Comparison of ENCODE assay signal across 8 cellular contexts in the genomic region with DNA sequence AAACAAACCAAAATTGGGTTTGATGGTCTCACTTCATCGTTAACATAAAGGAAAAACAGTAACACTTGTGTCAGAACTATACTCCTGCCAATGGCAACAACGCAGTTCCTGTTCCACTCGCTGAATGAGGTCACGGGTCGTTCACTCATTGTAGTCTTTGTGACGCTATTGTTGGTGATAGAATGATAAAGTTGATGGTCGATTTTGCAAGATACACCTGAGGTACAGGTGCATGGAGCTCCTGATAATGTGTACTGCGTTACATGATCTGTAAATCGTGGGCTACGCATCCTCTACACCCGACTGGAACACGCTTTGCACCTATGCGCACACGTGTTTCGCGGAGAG. TPM values are rescaled to one million over a fixed set of nuclear protein-coding genes. Genes with fewer than 3 reads are reported as not detected.
A peak's percentile ranks its signal among the peaks of the same experiment; 100 is the strongest.
DNase-seq lines count a peak whose midpoint lies in the region; ATAC-seq and TF ChIP-seq lines count a peak whose summit lies in the region.

No MANE protein-coding gene starts in this region.

- H3K79me1 ChIP-seq in mesenchymal stem cell (replicated peaks; ENCODE audit: low read length, poor library complexity, severe bottlenecking) = peaks cover 23% of the 10 kb centered on the region

- no peak for TF ChIP-seq EP300 in SK-N-SH (IDR thresholded peaks at IDR 0.05; ENCODE audit: borderline replicate concordance in 1 of 2, low read depth in 1 of 2, low read length in 1 of 2)

- peaks cover 3 to 9% of the 10 kb centered on the region in 2 experiments; a peak in 1 of 4 replicates for H3K4me1 ChIP-seq in SK-N-SH (ENCODE audit: control insufficient read depth in 1 of 2, insufficient read depth in 2 of 2, low read depth in 1 of 2, low read length in 1 of 2)
- peaks cover 3% of the 10 kb centered on the region; the same call in 1 of the 2 replicates for H3K4me1 ChIP-seq in HUES64 (ENCODE audit: insufficient read depth, low read length)
- H3K4me1 ChIP-seq in mesenchymal stem cell (ENCODE audit: control insufficient read depth, insufficient read depth, low read depth, low read length) = peaks cover 14% of the 10 kb centered on the region
- peaks cover 15% of the 10 kb centered on the region for H3K4me1 ChIP-seq in upper lobe of right lung

- no peak overlapping the region for H2AK5ac ChIP-seq in mesenchymal stem cell (ENCODE audit: low read length, severe bottlenecking)

- in situ Hi-C loops in brain microvascular endothelial cell (cut with HindIII; ENCODE audit: low pct_ligation_motif_present, low sequenced_read_pairs) = no loop called here

- TF ChIP-seq RAD21 in SK-N-SH (IDR thresholded peaks at IDR 0.05; ENCODE audit: low read length) = no peak

- H4K91ac ChIP-seq in mesenchymal stem cell (ENCODE audit: low read length) = peak overlapping the region; percentile 80

- H3K27ac ChIP-seq in SK-N-SH (ENCODE audit: low read depth in 2 of 2, low read length in 1 of 2) (no peak overlapping the region), HUES64 (ENCODE audit: low read depth, low read length) (peak overlapping the region; percentile 98), brain microvascular endothelial cell (no peak overlapping the region), mesenchymal stem cell (ENCODE audit: low read length, poor library complexity, severe bottlenecking) (no peak overlapping the region), upper lobe of right lung (peak overlapping the region; percentile 77)

- no peak for TF ChIP-seq CTCF in SK-N-SH (IDR thresholded peaks at IDR 0.05)
- TF ChIP-seq CTCF in brain microvascular endothelial cell (IDR thresholded peaks at IDR 0.05; ENCODE audit: low read depth, low read length, missing control alignments) = no peak
- no peak for TF ChIP-seq CTCF in upper lobe of right lung (IDR thresholded peaks at IDR 0.05)

- ATAC-seq in SK-N-SH treated with all-trans-retinoic acid at 6 μM for 48 hours = no peak
- no peak for ATAC-seq in upper lobe of right lung

- no peaks in the 10 kb centered on the region for H3K9me2 ChIP-seq in SK-N-SH

- peak overlapping the region; percentile 85 for H2AFZ ChIP-seq in SK-N-SH (ENCODE audit: low read depth)
- peak overlapping the region; percentile 88 for H2AFZ ChIP-seq in mesenchymal stem cell (ENCODE audit: low read depth, low read length)

- POLR2A ChIA-PET in SK-N-SH (lab: Yijun Ruan, JAX) = interaction anchor here (0.8 to 2.0 kb wide), 3 partner anchors 41 to 219 kb away, joined by 3 to 11 read pairs (median 3); partner anchors contain the start of gene KIF1B

- peaks cover 18% of the 10 kb centered on the region for H3K79me2 ChIP-seq in SK-N-SH (ENCODE audit: insufficient read depth)

- H3K9me3 ChIP-seq in SK-N-SH = no peaks in the 10 kb centered on the region
- no peaks in the 10 kb centered on the region for H3K9me3 ChIP-seq in HUES64 (ENCODE audit: insufficient read depth, low read depth, low read length)
- H3K9me3 ChIP-seq in mesenchymal stem cell (ENCODE audit: control insufficient read depth, low read length) = no peaks in the 10 kb centered on the region
- H3K9me3 ChIP-seq in upper lobe of right lung = no peaks in the 10 kb centered on the region

- H3K27me3 ChIP-seq in SK-N-SH (ENCODE audit: insufficient read depth) (no peaks in the 10 kb centered on the region), HUES64 (ENCODE audit: insufficient read depth, low read length) (no peaks in the 10 kb centered on the region), brain microvascular endothelial cell (replicated peaks) (no peaks in the 10 kb centered on the region), mesenchymal stem cell (ENCODE audit: control insufficient read depth in 1 of 2, insufficient read depth in 1 of 2, low read length in 2 of 2) (no peaks in the 10 kb centered on the region), upper lobe of right lung (no peaks in the 10 kb centered on the region)

- no peak overlapping the region for H2BK15ac ChIP-seq in mesenchymal stem cell (ENCODE audit: low read depth, poor library complexity, severe bottlenecking)

- H2BK12ac ChIP-seq in mesenchymal stem cell (ENCODE audit: low read length in 2 of 2) = no peak overlapping the region

- H3K36me3 ChIP-seq in SK-N-SH (replicated peaks in 1 of 2; ENCODE audit: control insufficient read depth in 1 of 2, insufficient read depth in 2 of 2, low read length in 1 of 2) (peaks cover 0 to 3% of the 10 kb centered on the region in 2 experiments), HUES64 (ENCODE audit: insufficient read depth, low read length) (no peaks in the 10 kb centered on the region), brain microvascular endothelial cell (replicated peaks) (no peaks in the 10 kb centered on the region), mesenchymal stem cell (ENCODE audit: control insufficient read depth in 1 of 2, insufficient read depth in 2 of 2, low read depth in 1 of 2, low read length in 2 of 2) (no peaks in the 10 kb centered on the region), upper lobe of right lung (no peaks in the 10 kb centered on the region)

- H4K8ac ChIP-seq in mesenchymal stem cell (ENCODE audit: low read length) = peak overlapping the region; percentile 95

- no peak overlapping the region for H3K23ac ChIP-seq in mesenchymal stem cell (ENCODE audit: low read length in 2 of 2)

- H3K4me3 ChIP-seq in SK-N-SH (ENCODE audit: low read depth in 2 of 2, low read length in 1 of 2) = peak overlapping the region; percentile 68 to 82
- peak overlapping the region; percentile 76 for H3K4me3 ChIP-seq in HUES64 (ENCODE audit: low read length)
- H3K4me3 ChIP-seq in brain microvascular endothelial cell (ENCODE audit: low read depth, low read length) = peak overlapping the region; percentile 58
- peak overlapping the region; percentile 80 to 91 for H3K4me3 ChIP-seq in mesenchymal stem cell (ENCODE audit: insufficient read depth in 1 of 2, low read depth in 1 of 2, low read length in 2 of 2)
- peak overlapping the region; percentile 92 for H3K4me3 ChIP-seq in upper lobe of right lung

- H3K18ac ChIP-seq in mesenchymal stem cell (ENCODE audit: low read depth in 1 of 2, low read length in 2 of 2) = peak overlapping the region; percentile 61 to 62

- no peaks in the 10 kb centered on the region for H4K20me1 ChIP-seq in SK-N-SH (ENCODE audit: insufficient read depth)

- H3K4me2 ChIP-seq in SK-N-SH = peak overlapping the region; percentile 91
- peak overlapping the region; percentile 96 for H3K4me2 ChIP-seq in mesenchymal stem cell (ENCODE audit: low read length, poor library complexity, severe bottlenecking)

- H3K9ac ChIP-seq in SK-N-SH (peak overlapping the region; percentile 72; the same call in 1 of the 2 replicates), HUES64 (ENCODE audit: low read depth, low read length) (peak overlapping the region; percentile 96), mesenchymal stem cell (ENCODE audit: low read length) (peak overlapping the region; percentile 97)

- H3F3A ChIP-seq in SK-N-SH (replicated peaks; ENCODE audit: insufficient read depth) = no peaks in the 10 kb centered on the region

- peak overlapping the region in 1 of 2 experiments; percentile 53 for H3K14ac ChIP-seq in mesenchymal stem cell (ENCODE audit: low read length in 2 of 2)

- WGBS in SK-N-SH (ENCODE audit: low lambda C conversion rate) = 47% methylated on average over 16 of the region's 16 CpGs
- WGBS in HUES64 = 47% methylated on average over 16 of the region's 16 CpGs
- WGBS in mesenchymal stem cell = 54% methylated on average over 16 of the region's 16 CpGs

- H2BK5ac ChIP-seq in mesenchymal stem cell (ENCODE audit: low read depth, low read length, poor library complexity, severe bottlenecking) = no peak overlapping the region

- CTCF ChIA-PET in SK-N-SH (lab: Yijun Ruan, JAX) = interaction anchor here (0.7 to 10.8 kb wide), 37 partner anchors 10 to 555 kb away, joined by 3 to 203 read pairs (median 4); partner anchors contain the start of genes CORT, DFFA, KIF1B and PGD

- intact Hi-C loops in upper lobe of right lung (cut with DNase I) = loop anchor here (10.0 kb wide), 2 partner anchors 55 to 65 kb away; no protein-coding TSS in a partner anchor

- DNase-seq in SK-N-SH = peak; percentile 28
- DNase-seq in brain microvascular endothelial cell = no peak
- no peak for DNase-seq in mesenchymal stem cell
- DNase-seq in upper lobe of right lung = no peak
- DNase-seq in HK-2 (ENCODE audit: unreplicated experiment) = no peak
- no peak for DNase-seq in stimulated activated naive CD4-positive, alpha-beta T cell treated with Interleukin-2 at 50 U/mL for 16 hours (lab: John Stamatoyannopoulos, UW)

- H3K4ac ChIP-seq in mesenchymal stem cell (ENCODE audit: low read depth in 1 of 2, low read length in 2 of 2) = peak overlapping the region in 1 of 2 experiments; percentile 85

- no peak overlapping the region for H2BK120ac ChIP-seq in mesenchymal stem cell (ENCODE audit: low read depth, low read length)

RNA-seq across cellular contexts. Expression of gene CENPS, which starts 0.4 kb away (rescaled TPM):
- polyA plus RNA-seq in SK-N-SH (2012; rRNA removed) = 16.6 and 20.0 TPM in 2 replicates
- 22.6 and 25.6 TPM in 2 replicates for polyA plus RNA-seq in SK-N-SH (2012; cell fraction: cytosol; rRNA removed)
- polyA plus RNA-seq in SK-N-SH (2012; cell fraction: nucleus; rRNA removed) = 9.0 and 9.1 TPM in 2 replicates
- polyA plus RNA-seq in HUES64 (2013, experiment 1 of 2) = 22.6 TPM
- polyA plus RNA-seq in HUES64 (2013, experiment 2 of 2) = 21.6 TPM
- 12.6 TPM for polyA plus RNA-seq in mesenchymal stem cell (2013, experiment 1 of 2)
- 12.3 TPM for polyA plus RNA-seq in mesenchymal stem cell (2013, experiment 2 of 2)
- 10.2 TPM for total RNA-seq in upper lobe of right lung

RNA-seq across cellular contexts. Expression of gene CORT, which starts 20.0 kb away (rescaled TPM):
- 0.26 and 0.29 TPM in 2 replicates for polyA plus RNA-seq in SK-N-SH (2012; rRNA removed)
- 0.08 and 0.17 TPM in 2 replicates for polyA plus RNA-seq in SK-N-SH (2012; cell fraction: cytosol; rRNA removed)
- 0.82 and 0.95 TPM in 2 replicates for polyA plus RNA-seq in SK-N-SH (2012; cell fraction: nucleus; rRNA removed)
- polyA plus RNA-seq in HUES64 (2013, experiment 1 of 2) = not detected
- 0.51 TPM for polyA plus RNA-seq in HUES64 (2013, experiment 2 of 2)
- 0.07 TPM for polyA plus RNA-seq in mesenchymal stem cell (2013, experiment 1 of 2)
- 0.23 TPM for polyA plus RNA-seq in mesenchymal stem cell (2013, experiment 2 of 2)
- total RNA-seq in upper lobe of right lung = not detected

RNA-seq across cellular contexts. Expression of gene PGD, which starts 31.0 kb away (rescaled TPM):
- polyA plus RNA-seq in SK-N-SH (2012; rRNA removed) = 75.3 and 76.2 TPM in 2 replicates
- polyA plus RNA-seq in SK-N-SH (2012; cell fraction: cytosol; rRNA removed) = 75.1 and 78.8 TPM in 2 replicates
- 61.0 and 72.1 TPM in 2 replicates for polyA plus RNA-seq in SK-N-SH (2012; cell fraction: nucleus; rRNA removed)
- 329 TPM for polyA plus RNA-seq in HUES64 (2013, experiment 1 of 2)
- polyA plus RNA-seq in HUES64 (2013, experiment 2 of 2) = 321 TPM
- 164 TPM for polyA plus RNA-seq in mesenchymal stem cell (2013, experiment 1 of 2)
- 159 TPM for polyA plus RNA-seq in mesenchymal stem cell (2013, experiment 2 of 2)
- 166 TPM for total RNA-seq in upper lobe of right lung

RNA-seq across cellular contexts. Expression of gene DFFA, which starts 42.5 kb away (rescaled TPM):
- polyA plus RNA-seq in SK-N-SH (2012; rRNA removed) = 42.3 and 54.4 TPM in 2 replicates
- polyA plus RNA-seq in SK-N-SH (2012; cell fraction: cytosol; rRNA removed) = 42.5 and 49.5 TPM in 2 replicates
- 23.5 and 24.9 TPM in 2 replicates for polyA plus RNA-seq in SK-N-SH (2012; cell fraction: nucleus; rRNA removed)
- 41.1 TPM for polyA plus RNA-seq in HUES64 (2013, experiment 1 of 2)
- polyA plus RNA-seq in HUES64 (2013, experiment 2 of 2) = 41.0 TPM
- 28.1 TPM for polyA plus RNA-seq in mesenchymal stem cell (2013, experiment 1 of 2)
- polyA plus RNA-seq in mesenchymal stem cell (2013, experiment 2 of 2) = 26.5 TPM
- 36.9 TPM for total RNA-seq in upper lobe of right lung

RNA-seq across cellular contexts. Expression of gene PEX14, which starts 44.9 kb away (rescaled TPM):
- polyA plus RNA-seq in SK-N-SH (2012; rRNA removed) = 17.8 and 36.2 TPM in 2 replicates
- polyA plus RNA-seq in SK-N-SH (2012; cell fraction: cytosol; rRNA removed) = 19.9 and 27.1 TPM in 2 replicates
- polyA plus RNA-seq in SK-N-SH (2012; cell fraction: nucleus; rRNA removed) = 34.1 and 35.2 TPM in 2 replicates
- polyA plus RNA-seq in HUES64 (2013, experiment 1 of 2) = 15.1 TPM
- polyA plus RNA-seq in HUES64 (2013, experiment 2 of 2) = 18.3 TPM
- 17.5 TPM for polyA plus RNA-seq in mesenchymal stem cell (2013, experiment 1 of 2)
- 16.8 TPM for polyA plus RNA-seq in mesenchymal stem cell (2013, experiment 2 of 2)
- 25.8 TPM for total RNA-seq in upper lobe of right lung

Comparison
In these comparisons a context has a peak if more than half of its experiments do, and no peak if none do; other contexts are left out.
1. H3K27ac ChIP-seq: peak in HUES64 (single experiment) and upper lobe of right lung (single experiment); none in SK-N-SH (0 of 2), brain microvascular endothelial cell (single experiment) and mesenchymal stem cell (single experiment).
2. Peak in every context shown above with its lines, with median percentiles within 50 percentile points of each other: H3K4me3 ChIP-seq and H3K9ac ChIP-seq.